ENCODE assay signal across 16 cellular contexts in the genomic region with DNA sequence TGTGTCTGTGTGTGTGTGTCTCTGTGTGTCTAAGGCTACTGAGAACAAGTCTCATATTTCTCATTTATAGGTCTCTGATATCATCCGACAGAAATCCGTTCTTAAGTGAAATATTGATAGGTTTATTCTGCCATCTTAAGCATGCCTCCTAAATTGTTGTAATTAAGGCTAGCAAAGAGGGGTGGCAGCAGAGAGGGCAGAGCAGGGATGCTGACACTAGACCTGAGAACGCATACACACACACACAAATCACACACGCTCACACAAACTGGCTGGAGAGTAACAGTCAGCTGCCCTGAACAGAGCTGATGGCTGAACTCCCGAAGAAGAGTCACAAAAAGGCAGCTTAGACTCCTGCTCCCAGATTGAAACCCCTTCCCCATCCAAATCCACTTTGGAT.
DNase-seq lines count a peak whose midpoint lies in the region; ATAC-seq and TF ChIP-seq lines count a peak whose summit lies in the region.
"Had no signal": no experiment of that assay in that cellular context is flagged by ENCODE, and none has a peak within 500 bp of the region (broad histone marks: within the 10 kb centered on the region; RNA-seq: fewer than 3 reads in every experiment).

No MANE protein-coding gene starts in this region.

- no peak overlapping the region for H2BK5ac ChIP-seq in H9 (ENCODE audit: insufficient read length, low read length)

- ATAC-seq in HG03442 (IDR thresholded peaks at IDR 0.05; ENCODE audit: unreplicated experiment), result no peak
- ATAC-seq: Right ventricle myocardium inferior had no signal

- H4K91ac ChIP-seq in H9 (ENCODE audit: insufficient read length, low read depth, low read length), result no peak overlapping the region

- no peak overlapping the region for H2AFZ ChIP-seq in H9 (ENCODE audit: low read length)

- peaks cover 0 to 2% of the 10 kb centered on the region in 2 experiments; a peak in 1 of 5 replicates for H3K9me3 Mint-ChIP-seq in H9
- H3K9me3 Mint-ChIP-seq in activated naive CD4-positive, alpha-beta T cell treated with anti-CD3 and anti-CD28 coated beads, Interleukin-2, amount 10 ng/mL, durations not matched to agents 7 days and 5 days, result peaks cover 3% of the 10 kb centered on the region

- H3K36me3 ChIP-seq in tibial artery, result no peaks in the 10 kb centered on the region

- no peak overlapping the region for H3K4me2 ChIP-seq in H9 (ENCODE audit: insufficient read depth, insufficient read length, low read length)

- no peaks in the 10 kb centered on the region for H3K9me3 ChIP-seq in H9 (ENCODE audit: control insufficient read depth, low read depth, low read length)
- no peaks in the 10 kb centered on the region for H3K9me3 ChIP-seq in tibial artery

- intact Hi-C loops in tibial artery (cut with DNase I; ENCODE audit: low total_unique reads), result no loop called here

- H2BK120ac ChIP-seq in H9 (ENCODE audit: low read depth, low read length, poor library complexity, severe bottlenecking), result no peak overlapping the region

- no peak overlapping the region for H3K9ac ChIP-seq in H9 (ENCODE audit: extremely low read depth, insufficient read length, low read length)

- H3K23ac ChIP-seq in H9 (ENCODE audit: insufficient read length, low read depth, low read length), result no peak overlapping the region

- H3T11ph ChIP-seq in H9 (ENCODE audit: low read length), result no peak overlapping the region

- no peak overlapping the region for H4K5ac ChIP-seq in H9 (ENCODE audit: insufficient read length, low read depth, low read length)

- CTCF ChIA-PET in activated naive CD4-positive, alpha-beta T cell treated with anti-CD3 and anti-CD28 coated beads, Interleukin-2, amount 10 ng/mL, durations not matched to agents 7 days and 5 days (lab: Charles Lee), result no interaction called here

- no peak overlapping the region for H3K4me3 Mint-ChIP-seq in H9
- H3K4me3 Mint-ChIP-seq in activated naive CD4-positive, alpha-beta T cell treated with anti-CD3 and anti-CD28 coated beads, Interleukin-2, amount 10 ng/mL, durations not matched to agents 7 days and 5 days, result no peak overlapping the region

- no peak overlapping the region for H2BK12ac ChIP-seq in H9 (ENCODE audit: insufficient read length, low read depth, low read length)

- H3K79me1 ChIP-seq in H9 (ENCODE audit: insufficient read depth, low read depth, low read length, poor library complexity, severe bottlenecking), result no peaks in the 10 kb centered on the region

- peak; percentile 22; the same call in 1 of the 2 replicates for TF ChIP-seq CTCF in C4-2B (conservative IDR thresholded peaks at IDR 0.05)
- TF ChIP-seq CTCF in H9 (conservative IDR thresholded peaks at IDR 0.05), result peak; percentile 47; the same call in 2 of the 3 replicates
- no peak for TF ChIP-seq CTCF in tibial artery (IDR thresholded peaks at IDR 0.05)

- H3K56ac ChIP-seq in H9 (ENCODE audit: insufficient read length, low read depth, low read length), result no peak overlapping the region

- no peak overlapping the region for H3K27ac Mint-ChIP-seq in H9
- H3K27ac Mint-ChIP-seq in activated naive CD4-positive, alpha-beta T cell treated with anti-CD3 and anti-CD28 coated beads, Interleukin-2, amount 10 ng/mL, durations not matched to agents 7 days and 5 days, result no peak overlapping the region

- no peak overlapping the region for H3K4ac ChIP-seq in H9 (ENCODE audit: low read depth, low read length)

- DNase-seq in H9 (no peak), NCI-H82 treated with DMSO at 0.1 percent for 48 hours (lab: John Stamatoyannopoulos, UW; ENCODE audit: unreplicated experiment) (peak; percentile 63), iPS-NIHi7 (ENCODE audit: extremely low spot score) (peak; percentile 41), tibial artery (no peak)
- no peak for DNase-seq in activated naive CD4-positive, alpha-beta T cell treated with anti-CD3 and anti-CD28 coated beads, Interleukin-2, amount 10 ng/mL, durations not matched to agents 7 days and 5 days
- DNase-seq in activated CD4-positive, alpha-beta T cell treated with anti-CD3 and anti-CD28 coated beads, Interleukin-2, amount 50 U/mL, for 4 hours, result no peak
- DNase-seq: activated CD4-positive, alpha-beta T cell treated with anti-CD3 and anti-CD28 coated beads, Interleukin-2, amount 50 U/mL, for 1 hour; amniotic stem cell; DMS79; kidney; MM.1S; NCI-H524 treated with DMSO at 0.1 percent for 48 hours; T1000 had no signal

- no peaks in the 10 kb centered on the region for H3K23me2 ChIP-seq in H9 (ENCODE audit: insufficient read length, low read depth, low read length, poor library complexity, severe bottlenecking)

- H3K27me3 ChIP-seq in H9 (ENCODE audit: insufficient read depth, low read length) (no peaks in the 10 kb centered on the region), tibial artery (peaks cover 0 to 5% of the 10 kb centered on the region in 2 donors)

- H4K8ac ChIP-seq in H9 (replicated peaks; ENCODE audit: insufficient read length, low read depth, low read length), result no peak overlapping the region

- no peak overlapping the region for H2AK5ac ChIP-seq in H9 (ENCODE audit: insufficient read length, low read length)

- no peaks in the 10 kb centered on the region for H3K79me2 ChIP-seq in H9 (ENCODE audit: insufficient read depth, low read length)

- H3K4me3 ChIP-seq in tibial artery, result no peak overlapping the region

- no peak overlapping the region for H3K18ac ChIP-seq in H9 (ENCODE audit: insufficient read length, low read depth, low read length)

- H3K36me3 Mint-ChIP-seq in H9 (ENCODE audit: insufficient read depth in 1 of 3, low read depth in 3 of 3), result no peaks in the 10 kb centered on the region
- no peaks in the 10 kb centered on the region for H3K36me3 Mint-ChIP-seq in activated naive CD4-positive, alpha-beta T cell treated with anti-CD3 and anti-CD28 coated beads, Interleukin-2, amount 10 ng/mL, durations not matched to agents 7 days and 5 days

- no peak overlapping the region for H3K14ac ChIP-seq in H9 (ENCODE audit: insufficient read depth, low read length)

- no peak overlapping the region for H2BK15ac ChIP-seq in H9 (ENCODE audit: low read depth, low read length)

- WGBS in H9 (ENCODE audit: extremely low coverage, insufficient read length, low lambda C conversion rate), result no CpG with 5 or more reads among the region's 5 CpGs

- no peaks in the 10 kb centered on the region for H4K20me1 ChIP-seq in H9 (ENCODE audit: control insufficient read depth, insufficient read depth, insufficient read length)

- H3K4me1 ChIP-seq in H9 (ENCODE audit: insufficient read depth, low read length), result no peaks in the 10 kb centered on the region
- no peaks in the 10 kb centered on the region for H3K4me1 ChIP-seq in tibial artery

- no peak overlapping the region for H2BK20ac ChIP-seq in H9 (ENCODE audit: low read depth, low read length, poor library complexity, severe bottlenecking)

- H3K27ac ChIP-seq in C4-2B, result no peak overlapping the region
- no peak overlapping the region for H3K27ac ChIP-seq in H9 (ENCODE audit: insufficient read length, low read depth, low read length)
- no peak overlapping the region for H3K27ac ChIP-seq in tibial artery

- peaks cover 4% of the 10 kb centered on the region for H3K27me3 Mint-ChIP-seq in H9 (ENCODE audit: low read depth)
- peaks cover 18% of the 10 kb centered on the region for H3K27me3 Mint-ChIP-seq in activated naive CD4-positive, alpha-beta T cell treated with anti-CD3 and anti-CD28 coated beads, Interleukin-2, amount 10 ng/mL, durations not matched to agents 7 days and 5 days

- H3K4me1 Mint-ChIP-seq in H9, result no peaks in the 10 kb centered on the region
- no peaks in the 10 kb centered on the region for H3K4me1 Mint-ChIP-seq in activated naive CD4-positive, alpha-beta T cell treated with anti-CD3 and anti-CD28 coated beads, Interleukin-2, amount 10 ng/mL, durations not matched to agents 7 days and 5 days

Comparison
In these comparisons a context has a peak if more than half of its experiments do, and no peak if none do; other contexts are left out.
1. CTCF ChIP-seq: peak in C4-2B (single experiment) and H9 (single experiment); none in tibial artery (0 of 2).
2. DNase-seq: peak in NCI-H82 treated with DMSO at 0.1 percent for 48 hours (single experiment) and iPS-NIHi7 (single experiment); none in H9 (single experiment), tibial artery (0 of 2), activated naive CD4-positive, alpha-beta T cell treated with anti-CD3 and anti-CD28 coated beads, Interleukin-2, amount 10 ng/mL, durations not matched to agents 7 days and 5 days (single experiment) and activated CD4-positive, alpha-beta T cell treated with anti-CD3 and anti-CD28 coated beads, Interleukin-2, amount 50 U/mL, for 4 hours (0 of 2).